ENCODE assay signal across 22 cellular contexts in genomic region chr9:70123695-70124094, GRCh38.
"Had no signal": no experiment of that assay in that cellular context is flagged by ENCODE, and none has a peak within 500 bp of the region (broad histone marks: within the 10 kb centered on the region; RNA-seq: fewer than 3 reads in every experiment).

No MANE protein-coding gene starts in this region.

- H3K27ac ChIP-seq: SJSA1, SK-N-MC had no signal

- H3K27me3 ChIP-seq: MG63, SJSA1 had no signal

- FAIRE-seq: RCC 7860 had no signal

- H3K36me3 ChIP-seq: MG63, SJSA1 had no signal

- DNase-seq: IMR-90, Karpas-422, KG1, MG63, NCI-H1092, NCI-H1105 treated with DMSO at 0.1 percent for 48 hours, NCI-H1417 treated with DMSO at 0.1 percent for 48 hours, NCI-H146, NCI-H1694 treated with DMSO at 0.1 percent for 48 hours, NCI-H1930, NCI-H2081, NCI-H2107, NCI-H2227 treated with DMSO at 0.1 percent for 48 hours, NCI-H524 treated with DMSO at 0.1 percent for 48 hours, NCI-H69, NCI-H774, Right ventricle myocardium superior, RPMI8226, SIG-M5 had no signal

- H3K9me3 ChIP-seq: MG63, SJSA1 had no signal

- H3K4me3 ChIP-seq: MG63, SJSA1, SK-N-MC had no signal
